ENCODE assay signal across 8 cellular contexts in the genomic region with DNA sequence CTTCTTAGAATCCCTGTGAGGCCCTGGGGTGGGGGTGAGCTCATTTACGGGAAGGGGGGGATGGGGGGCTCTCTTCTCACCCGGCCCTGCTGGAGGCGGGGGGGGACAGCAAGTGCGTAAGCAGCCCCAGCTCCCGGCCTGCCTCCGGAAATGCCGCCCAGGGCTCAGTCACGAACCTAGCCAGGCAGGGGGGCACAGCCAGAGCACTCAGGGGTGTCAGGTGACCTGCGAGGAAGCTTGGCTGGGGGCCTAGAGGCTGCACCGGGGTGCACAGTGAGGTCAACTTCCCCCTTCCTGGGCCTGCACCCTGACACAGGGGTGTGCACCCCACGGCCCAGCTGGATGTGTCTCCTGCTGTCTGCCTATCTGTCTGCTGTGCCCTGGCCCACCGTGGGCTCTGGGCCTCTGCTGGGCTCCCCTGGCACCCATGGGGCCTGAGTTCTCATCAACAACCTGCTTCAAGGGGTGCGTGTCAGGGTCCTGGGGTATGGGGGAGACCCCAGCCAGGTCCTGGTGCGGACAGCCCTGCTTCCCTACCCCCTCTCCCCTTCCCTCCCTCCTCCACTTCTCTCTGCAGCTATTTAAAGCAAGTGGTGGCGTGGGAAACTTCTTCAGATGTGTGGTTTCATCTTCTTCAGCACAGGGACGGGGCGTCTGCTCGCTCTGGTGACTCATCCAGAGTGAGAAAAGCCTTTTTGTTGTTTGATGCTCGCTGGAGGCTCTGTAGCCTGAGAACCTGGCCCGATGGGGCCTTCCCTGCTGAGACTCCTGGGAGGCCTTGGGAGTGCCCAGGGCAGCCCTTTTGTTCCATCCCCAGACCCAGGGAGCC.
DNase-seq lines count a peak whose midpoint lies in the region; ATAC-seq and TF ChIP-seq lines count a peak whose summit lies in the region.

No MANE protein-coding gene starts in this region.

- H3K27me3 ChIP-seq in endodermal cell (ENCODE audit: control insufficient read depth, insufficient read depth, low read length, poor library complexity, severe bottlenecking) (no peaks in the 10 kb centered on the region), WERI-Rb-1 (ENCODE audit: insufficient read depth, low read depth, severe bottlenecking) (no peaks in the 10 kb centered on the region)

- H3K27me3 Mint-ChIP-seq in endodermal cell (ENCODE audit: insufficient read depth), result no peaks in the 10 kb centered on the region
- no peaks in the 10 kb centered on the region for H3K27me3 Mint-ChIP-seq in stimulated activated naive B cell treated with anti-CD40 and anti-IgM and Interleukin-4, amounts not matched to agents 10 μg/mL and 1 μg/mL and 100 μg/mL, for 72 hours

- DNase-seq in NCI-H460 (ENCODE audit: extremely low read depth, low read depth) (peak; percentile 93), endodermal cell (peak; percentile 93), myocyte (ENCODE audit: low read depth) (peak; percentile 90), WERI-Rb-1 (no peak)
- peak; percentile 92 to 95 for DNase-seq in activated CD8-positive, alpha-beta memory T cell treated with anti-CD3 and anti-CD28 coated beads for 4 hours (ENCODE audit: low read depth in 2 of 2)
- DNase-seq in stimulated activated naive B cell treated with anti-CD40 and anti-IgM and Interleukin-4, amounts not matched to agents 10 μg/mL and 1 μg/mL and 100 μg/mL, for 72 hours, result peak; percentile 98

- H3K27ac ChIP-seq in endodermal cell (ENCODE audit: low read depth, low read length), result peak overlapping the region; percentile 78
- no peak overlapping the region for H3K27ac ChIP-seq in WERI-Rb-1

- no peaks in the 10 kb centered on the region for H3K36me3 Mint-ChIP-seq in endodermal cell (ENCODE audit: low read depth)
- no peaks in the 10 kb centered on the region for H3K36me3 Mint-ChIP-seq in stimulated activated naive B cell treated with anti-CD40 and anti-IgM and Interleukin-4, amounts not matched to agents 10 μg/mL and 1 μg/mL and 100 μg/mL, for 72 hours

- H3K36me3 ChIP-seq in endodermal cell (ENCODE audit: control insufficient read depth, insufficient read depth, low read length), result no peaks in the 10 kb centered on the region
- no peaks in the 10 kb centered on the region for H3K36me3 ChIP-seq in WERI-Rb-1

- no peak for TF ChIP-seq CTCF in endodermal cell (conservative IDR thresholded peaks at IDR 0.05)
- TF ChIP-seq CTCF in WERI-Rb-1 (IDR thresholded peaks at IDR 0.05; ENCODE audit: low read depth, low read length), result no peak

- 47 to 65% methylated on average over 13 to 20 of the region's 20 CpGs for WGBS in endodermal cell (ENCODE audit: insufficient coverage in 1 of 2, insufficient read length in 1 of 2), 2 experiments

- H3K4me3 ChIP-seq in endodermal cell (ENCODE audit: low read length) (no peak overlapping the region), WERI-Rb-1 (ENCODE audit: low read depth, low read length) (no peak overlapping the region)

- H3K9ac ChIP-seq in endodermal cell (ENCODE audit: extremely low read depth, low read length, poor library complexity, severe bottlenecking), result no peak overlapping the region

- no peaks in the 10 kb centered on the region for H3K9me3 ChIP-seq in endodermal cell (ENCODE audit: control insufficient read depth, low read length)
- H3K9me3 ChIP-seq in WERI-Rb-1 (ENCODE audit: severe bottlenecking), result no peaks in the 10 kb centered on the region

- peak overlapping the region; percentile 84 for H3K27ac Mint-ChIP-seq in endodermal cell
- peak overlapping the region; percentile 98 for H3K27ac Mint-ChIP-seq in stimulated activated naive B cell treated with anti-CD40 and anti-IgM and Interleukin-4, amounts not matched to agents 10 μg/mL and 1 μg/mL and 100 μg/mL, for 72 hours

- ATAC-seq in GM18498 (IDR thresholded peaks at IDR 0.05; ENCODE audit: unreplicated experiment) (peak; percentile 79), HG02623 (IDR thresholded peaks at IDR 0.05; ENCODE audit: unreplicated experiment) (peak; percentile 65)
- peak; percentile 90 to 91 for ATAC-seq in stimulated activated naive B cell treated with anti-CD40 and anti-IgM and Interleukin-4, amounts not matched to agents 10 μg/mL and 1 μg/mL and 100 μg/mL, for 72 hours (replicated peaks)

- H3K9me3 Mint-ChIP-seq in endodermal cell, result no peaks in the 10 kb centered on the region
- no peaks in the 10 kb centered on the region for H3K9me3 Mint-ChIP-seq in stimulated activated naive B cell treated with anti-CD40 and anti-IgM and Interleukin-4, amounts not matched to agents 10 μg/mL and 1 μg/mL and 100 μg/mL, for 72 hours

- H3K4me3 Mint-ChIP-seq in endodermal cell, result no peak overlapping the region
- H3K4me3 Mint-ChIP-seq in stimulated activated naive B cell treated with anti-CD40 and anti-IgM and Interleukin-4, amounts not matched to agents 10 μg/mL and 1 μg/mL and 100 μg/mL, for 72 hours, result peak overlapping the region; percentile 74 to 80

- H3K4me1 Mint-ChIP-seq in endodermal cell, result peaks cover 14% of the 10 kb centered on the region
- H3K4me1 Mint-ChIP-seq in stimulated activated naive B cell treated with anti-CD40 and anti-IgM and Interleukin-4, amounts not matched to agents 10 μg/mL and 1 μg/mL and 100 μg/mL, for 72 hours, result peaks cover 47 to 79% of the 10 kb centered on the region in 2 donors

- peaks cover 4% of the 10 kb centered on the region for H3K4me1 ChIP-seq in endodermal cell (ENCODE audit: control insufficient read depth, insufficient read depth, low read length)
